ENCODE assay signal across 19 cellular contexts in genomic region chr9:35939851-35940250, GRCh38. TPM values are rescaled to one million over a fixed set of nuclear protein-coding genes. Genes with fewer than 3 reads are reported as not detected.
"Had no signal": no experiment of that assay in that cellular context is flagged by ENCODE, and none has a peak within 500 bp of the region (broad histone marks: within the 10 kb centered on the region; RNA-seq: fewer than 3 reads in every experiment).

No MANE protein-coding gene starts in this region.

- H3K27me3 ChIP-seq: hepatocyte, upper lobe of left lung had no signal

- DNase-seq: activated CD4-positive, alpha-beta T cell treated with anti-CD3 and anti-CD28 coated beads, Interleukin-2, amount 50 U/mL, for 1 hour; amygdala; cerebellar nuclear complex; left ventricle myocardium superior; mesenchymal stem cell; nephron progenitor cell; spleen; stimulated activated CD4-positive, alpha-beta T cell treated with anti-CD3 and anti-CD28 coated beads, Interleukin-1b, Interleukin-23, amount 100 ng/mL, for 48 hours; upper lobe of left lung had no signal

- H3K36me3 ChIP-seq: spleen, upper lobe of left lung had no signal

- H3K4me1 Mint-ChIP-seq: nephron progenitor cell, WTC11 had no signal

- H3K4me2 ChIP-seq: hepatocyte had no signal

- H3K27ac ChIP-seq: upper lobe of left lung had no signal

- H3K79me2 ChIP-seq: hepatocyte had no signal

- H2AFZ ChIP-seq: hepatocyte had no signal

- H3K9me3 ChIP-seq: spleen, upper lobe of left lung had no signal

- H3K4me3 ChIP-seq: hepatocyte, spleen, upper lobe of left lung had no signal

- ATAC-seq: left ventricle myocardium superior; sciatic nerve; stimulated activated memory B cell treated with anti-CD40 and anti-IgM and Interleukin-4, amounts not matched to agents 10 μg/mL and 1 μg/mL and 100 μg/mL, for 72 hours; WTC11 had no signal

- H3K27ac Mint-ChIP-seq: nephron progenitor cell; stimulated activated memory B cell treated with anti-CD40 and anti-IgM and Interleukin-4, amounts not matched to agents 10 μg/mL and 1 μg/mL and 100 μg/mL, for 72 hours; WTC11 had no signal

- H3K36me3 Mint-ChIP-seq: stimulated activated memory B cell treated with anti-CD40 and anti-IgM and Interleukin-4, amounts not matched to agents 10 μg/mL and 1 μg/mL and 100 μg/mL, for 72 hours; WTC11 had no signal

- H3K4me3 Mint-ChIP-seq: nephron progenitor cell; stimulated activated memory B cell treated with anti-CD40 and anti-IgM and Interleukin-4, amounts not matched to agents 10 μg/mL and 1 μg/mL and 100 μg/mL, for 72 hours; WTC11 had no signal

RNA-seq across cellular contexts. Expression of gene OR2S2, which starts 18.1 kb away (rescaled TPM):
- total RNA-seq: activated T-cell treated with anti-CD3 and anti-CD28 coated beads, Interleukin-2, amount 50 U/mL, for 72 hours; dermis microvascular lymphatic vessel endothelial cell; kidney epithelial cell; left ventricle myocardium superior; omental fat pad; pulmonary artery endothelial cell; sciatic nerve; spleen; upper lobe of left lung; WTC11 had no signal
- polyA plus RNA-seq: esophagus, hepatocyte, spleen had no signal

RNA-seq across cellular contexts. Expression of gene SPAAR, which starts 30.6 kb away (rescaled TPM):
- total RNA-seq: activated T-cell treated with anti-CD3 and anti-CD28 coated beads, Interleukin-2, amount 50 U/mL, for 72 hours; hepatocyte; kidney epithelial cell had no signal
- polyA plus RNA-seq: hepatocyte had no signal

RNA-seq across cellular contexts. Expression of gene HRCT1, which starts 33.8 kb away (rescaled TPM):
- total RNA-seq: activated T-cell treated with anti-CD3 and anti-CD28 coated beads, Interleukin-2, amount 50 U/mL, for 72 hours; WTC11 had no signal
